ENCODE assay signal across 14 cellular contexts in genomic region chr6:27275025-27275956, GRCh38. TPM values are rescaled to one million over a fixed set of nuclear protein-coding genes. Genes with fewer than 3 reads are reported as not detected.
DNase-seq lines count a peak whose midpoint lies in the region; ATAC-seq and TF ChIP-seq lines count a peak whose summit lies in the region.
"Had no signal": no experiment of that assay in that cellular context is flagged by ENCODE, and none has a peak within 500 bp of the region (broad histone marks: within the 10 kb centered on the region; RNA-seq: fewer than 3 reads in every experiment).

No MANE protein-coding gene starts in this region.

- no peak for TF ChIP-seq CTCF in BE2C (IDR thresholded peaks at IDR 0.05; ENCODE audit: low read depth, low read length)

- POLR2A ChIA-PET in T-cell (lab: Charles Lee): no interaction called here

- H3K4me3 Mint-ChIP-seq in T-cell: no peak overlapping the region

- H3K27ac Mint-ChIP-seq in T-cell: peak overlapping the region in 1 of 2 donors; percentile 46

- ATAC-seq in T-cell (replicated peaks in 1 of 4): no peak
- ATAC-seq in HG03025 (IDR thresholded peaks at IDR 0.05; ENCODE audit: low FRiP score, unreplicated experiment): no peak

- peaks cover 66 to 83% of the 10 kb centered on the region in 2 donors for H3K27me3 Mint-ChIP-seq in T-cell

- H3K9me3 ChIP-seq in BE2C: no peaks in the 10 kb centered on the region
- H3K9me3 ChIP-seq in iPS-18c (ENCODE audit: control insufficient read depth, insufficient read depth, low read length): no peaks in the 10 kb centered on the region
- H3K9me3 ChIP-seq: vagina had no signal

- DNase-seq in BE2C: no peak
- DNase-seq in ELR (ENCODE audit: low read depth): peak; percentile 63
- peak; percentile 86 for DNase-seq in OCI-M1 (lab: John Stamatoyannopoulos, UW)
- no peak for DNase-seq in T-cell
- no peak for DNase-seq in kidney glomerular epithelial cell (lab: John Stamatoyannopoulos, UW)
- DNase-seq: effector memory CD4-positive, alpha-beta T cell; NCI-H510A had no signal

- H3K4me3 ChIP-seq in BE2C (ENCODE audit: low read depth, low read length) (0 out of 2 replicates have a peak overlapping the region, but pooled peaks have one; percentile 10), iPS-18c (ENCODE audit: insufficient read depth, low read depth, low read length) (peak overlapping the region; percentile 42)
- H3K4me3 ChIP-seq: ascending aorta, right atrium auricular region, vagina had no signal

- peaks cover 0 to 5% (median 5%) of the 10 kb centered on the region in 3 donors for H3K4me1 Mint-ChIP-seq in T-cell

- CTCF ChIA-PET in T-cell (lab: Charles Lee): no interaction called here

- no peaks in the 10 kb centered on the region for H3K4me1 ChIP-seq in BE2C
- H3K4me1 ChIP-seq: ascending aorta, right atrium auricular region, vagina had no signal

- H3K9me3 Mint-ChIP-seq in T-cell: peaks cover 0 to 8% (median 8%) of the 10 kb centered on the region in 3 donors

- peaks cover 38% of the 10 kb centered on the region for H3K27me3 ChIP-seq in BE2C
- H3K27me3 ChIP-seq: ascending aorta had no signal

- no peaks in the 10 kb centered on the region for H3K36me3 Mint-ChIP-seq in T-cell

- H3K36me3 ChIP-seq in BE2C: no peaks in the 10 kb centered on the region
- H3K36me3 ChIP-seq: ascending aorta, right atrium auricular region, vagina had no signal

RNA-seq across cellular contexts. Expression of gene PRSS16, which starts 27.8 kb away (rescaled TPM):
- polyA plus RNA-seq in BE2C (2012; ENCODE audit: insufficient read depth, insufficient read length, low read depth): not detected
- total RNA-seq in T-cell: 1 to 10 TPM in 4 of 5 donors, under 1 TPM in 1; 0.43 to 3.2 (median 2.1) TPM
- total RNA-seq: ascending aorta, LHCN-M2 had no signal

RNA-seq across cellular contexts. Expression of gene POM121L2, which starts 36.8 kb away (rescaled TPM):
- not detected for polyA plus RNA-seq in BE2C (2012; ENCODE audit: insufficient read depth, insufficient read length, low read depth)
- total RNA-seq in T-cell: not detected
- total RNA-seq: ascending aorta, LHCN-M2, mononuclear cell, right atrium auricular region, vagina had no signal

Comparison
In these comparisons a context has a peak if more than half of its experiments do, and no peak if none do; other contexts are left out.
1. DNase-seq: peak in ELR (single experiment) and OCI-M1 (single experiment); none in BE2C (single experiment), T-cell (0 of 34) and kidney glomerular epithelial cell (single experiment).